Comparison of ENCODE assay signal across 11 cellular contexts in genomic region chr14:94768141-94768520, GRCh38. TPM values are rescaled to one million over a fixed set of nuclear protein-coding genes. Genes with fewer than 3 reads are reported as not detected.
DNase-seq lines count a peak whose midpoint lies in the region; ATAC-seq, FAIRE-seq and TF ChIP-seq lines count a peak whose summit lies in the region.
"Had no signal": no experiment of that assay in that cellular context is flagged by ENCODE, and none has a peak within 500 bp of the region (broad histone marks: within the 10 kb centered on the region; RNA-seq: fewer than 3 reads in every experiment).

No MANE protein-coding gene starts in this region.

- H3K9ac ChIP-seq in astrocyte (ENCODE audit: low read length) = no peak overlapping the region

- no peaks in the 10 kb centered on the region for H3K36me3 Mint-ChIP-seq in astrocyte (ENCODE audit: low read depth, unreplicated experiment)

- H3K9me3 ChIP-seq in cardiac muscle cell (ENCODE audit: low read depth) (no peaks in the 10 kb centered on the region), right atrium auricular region (no peaks in the 10 kb centered on the region), astrocyte (ENCODE audit: insufficient read depth, low read depth, low read length) (peaks cover 5% of the 10 kb centered on the region), mesodermal cell (ENCODE audit: control insufficient read depth, low read length) (no peaks in the 10 kb centered on the region), thoracic aorta (no peaks in the 10 kb centered on the region), Peyer's patch (no peaks in the 10 kb centered on the region)

- H3K79me2 ChIP-seq in astrocyte (ENCODE audit: insufficient read depth, low read length) = no peaks in the 10 kb centered on the region

- peak overlapping the region; percentile 55 for H2AFZ ChIP-seq in astrocyte (ENCODE audit: low read depth, low read length)

- 3 to 9% methylated on average over 12 to 23 of the region's 26 CpGs for WGBS in mesodermal cell (ENCODE audit: insufficient coverage in 2 of 2), 2 experiments

- H3K4me1 ChIP-seq in cardiac muscle cell (ENCODE audit: low read depth) = no peaks in the 10 kb centered on the region
- peaks cover 0 to 30% of the 10 kb centered on the region in 2 donors for H3K4me1 ChIP-seq in right atrium auricular region
- H3K4me1 ChIP-seq in astrocyte (ENCODE audit: insufficient read depth, low read length) = peaks cover 5% of the 10 kb centered on the region
- H3K4me1 ChIP-seq in mesodermal cell (ENCODE audit: control insufficient read depth, insufficient read depth, low read length, poor library complexity, severe bottlenecking) = peaks cover 3% of the 10 kb centered on the region
- peaks cover 4 to 23% of the 10 kb centered on the region in 2 donors for H3K4me1 ChIP-seq in thoracic aorta (ENCODE audit: control insufficient read depth in 1 of 2, low read depth in 2 of 2)
- peaks cover 0 to 31% (median 0%) of the 10 kb centered on the region in 4 donors for H3K4me1 ChIP-seq in Peyer's patch

- H3K4me2 ChIP-seq in astrocyte (ENCODE audit: low read length) = peak overlapping the region; percentile 73

- no peak for FAIRE-seq in astrocyte (lab: Jason Lieb, UNC)

- peaks cover 13% of the 10 kb centered on the region for H3K9me3 Mint-ChIP-seq in astrocyte (ENCODE audit: unreplicated experiment)

- no peak overlapping the region for H3K27ac ChIP-seq in cardiac muscle cell
- no peak overlapping the region for H3K27ac ChIP-seq in right atrium auricular region
- no peak overlapping the region for H3K27ac ChIP-seq in astrocyte (ENCODE audit: low read depth, low read length)
- H3K27ac ChIP-seq in mesodermal cell (ENCODE audit: low read depth, low read length, severe bottlenecking) = no peak overlapping the region
- H3K27ac ChIP-seq in thoracic aorta = no peak overlapping the region
- H3K27ac ChIP-seq in Peyer's patch = no peak overlapping the region

- no peaks in the 10 kb centered on the region for H3K36me3 ChIP-seq in cardiac muscle cell
- no peaks in the 10 kb centered on the region for H3K36me3 ChIP-seq in right atrium auricular region
- no peaks in the 10 kb centered on the region for H3K36me3 ChIP-seq in astrocyte (ENCODE audit: insufficient read depth, low read length)
- no peaks in the 10 kb centered on the region for H3K36me3 ChIP-seq in mesodermal cell (ENCODE audit: control insufficient read depth, insufficient read depth, low read length)
- H3K36me3 ChIP-seq in thoracic aorta = no peaks in the 10 kb centered on the region
- H3K36me3 ChIP-seq in Peyer's patch = no peaks in the 10 kb centered on the region

- no peak for TF ChIP-seq CTCF in cardiac muscle cell (IDR thresholded peaks at IDR 0.05; ENCODE audit: low read depth, low read length)
- TF ChIP-seq CTCF in right atrium auricular region (IDR thresholded peaks at IDR 0.05) = no peak
- no peak for TF ChIP-seq CTCF in astrocyte (IDR thresholded peaks at IDR 0.05; ENCODE audit: insufficient read depth, low read depth, low read length)
- TF ChIP-seq CTCF in thoracic aorta (IDR thresholded peaks at IDR 0.05) = no peak
- TF ChIP-seq CTCF in Peyer's patch (IDR thresholded peaks at IDR 0.05) = no peak

- H3K4me3 ChIP-seq in cardiac muscle cell (peak overlapping the region; percentile 21), right atrium auricular region (peak overlapping the region in 1 of 2 donors; percentile 56), astrocyte (ENCODE audit: insufficient read depth, low read depth, low read length) (no peak overlapping the region), mesodermal cell (ENCODE audit: extremely low read depth, insufficient read depth, low read length, poor library complexity, severe bottlenecking) (peak overlapping the region; percentile 29), thoracic aorta (peak overlapping the region; percentile 78), Peyer's patch (peak overlapping the region in 2 of 4 donors; percentile 50 to 56)

- H3K4me1 Mint-ChIP-seq in astrocyte (ENCODE audit: low read depth, unreplicated experiment) = no peaks in the 10 kb centered on the region

- ATAC-seq in thoracic aorta (ENCODE audit: insufficient number of reproducible peaks, low FRiP score, low read depth) (no peak), HG02678 (IDR thresholded peaks at IDR 0.05; ENCODE audit: unreplicated experiment) (no peak), GM19463 (IDR thresholded peaks at IDR 0.05; ENCODE audit: unreplicated experiment) (no peak)

- no peak overlapping the region for H3K27ac Mint-ChIP-seq in astrocyte (ENCODE audit: unreplicated experiment)

- no peaks in the 10 kb centered on the region for H4K20me1 ChIP-seq in astrocyte (ENCODE audit: insufficient read depth, low read length)

- no peak for TF ChIP-seq POLR2A in Peyer's patch (IDR thresholded peaks at IDR 0.05)

- H3K4me3 Mint-ChIP-seq in astrocyte (ENCODE audit: unreplicated experiment) = no peak overlapping the region

- DNase-seq in cardiac muscle cell (ENCODE audit: low read depth in 1 of 2, low spot score in 1 of 2) = no peak
- no peak for DNase-seq in right atrium auricular region (ENCODE audit: low spot score)
- DNase-seq in astrocyte (ENCODE audit: low read depth) = no peak
- no peak for DNase-seq in thoracic aorta (ENCODE audit: low spot score)
- DNase-seq in Peyer's patch = no peak
- DNase-seq: erythroblast, NCI-H1105 treated with DMSO at 0.1 percent for 48 hours had no signal

- peaks cover 83% of the 10 kb centered on the region for H3K27me3 Mint-ChIP-seq in astrocyte (ENCODE audit: low read depth, unreplicated experiment)

- peaks cover 99% of the 10 kb centered on the region for H3K27me3 ChIP-seq in cardiac muscle cell
- H3K27me3 ChIP-seq in right atrium auricular region = peaks cover 46 to 61% of the 10 kb centered on the region in 2 donors
- peaks cover 84% of the 10 kb centered on the region for H3K27me3 ChIP-seq in astrocyte (ENCODE audit: insufficient read depth, low read length)
- H3K27me3 ChIP-seq in thoracic aorta (replicated peaks; ENCODE audit: insufficient read depth) = peaks cover 21% of the 10 kb centered on the region
- peaks cover 0 to 58% of the 10 kb centered on the region in 2 donors for H3K27me3 ChIP-seq in Peyer's patch

RNA-seq across cellular contexts. Expression of gene GSC, which starts 1.8 kb away (rescaled TPM):
- total RNA-seq in cardiac muscle cell (1.2 and 1.3 TPM in 2 replicates), right atrium auricular region (under 1 TPM in 1 of 2 donors, not detected in 1; 0.52 TPM), astrocyte (not detected in 2 replicates), thoracic aorta (1 to 10 TPM in 1 of 2 donors, not detected in 1; 2.1 TPM), Peyer's patch (not detected)
- polyA plus RNA-seq in cardiac muscle cell = 0.24 TPM in 1 of 2 replicates, not detected in the other
- 0.29 TPM for polyA plus RNA-seq in mesodermal cell (2013, experiment 1 of 2)
- polyA plus RNA-seq in mesodermal cell (2013, experiment 2 of 2) = 0.25 TPM
- total RNA-seq: liver had no signal
- polyA plus RNA-seq: liver had no signal
